In the genomic region with DNA sequence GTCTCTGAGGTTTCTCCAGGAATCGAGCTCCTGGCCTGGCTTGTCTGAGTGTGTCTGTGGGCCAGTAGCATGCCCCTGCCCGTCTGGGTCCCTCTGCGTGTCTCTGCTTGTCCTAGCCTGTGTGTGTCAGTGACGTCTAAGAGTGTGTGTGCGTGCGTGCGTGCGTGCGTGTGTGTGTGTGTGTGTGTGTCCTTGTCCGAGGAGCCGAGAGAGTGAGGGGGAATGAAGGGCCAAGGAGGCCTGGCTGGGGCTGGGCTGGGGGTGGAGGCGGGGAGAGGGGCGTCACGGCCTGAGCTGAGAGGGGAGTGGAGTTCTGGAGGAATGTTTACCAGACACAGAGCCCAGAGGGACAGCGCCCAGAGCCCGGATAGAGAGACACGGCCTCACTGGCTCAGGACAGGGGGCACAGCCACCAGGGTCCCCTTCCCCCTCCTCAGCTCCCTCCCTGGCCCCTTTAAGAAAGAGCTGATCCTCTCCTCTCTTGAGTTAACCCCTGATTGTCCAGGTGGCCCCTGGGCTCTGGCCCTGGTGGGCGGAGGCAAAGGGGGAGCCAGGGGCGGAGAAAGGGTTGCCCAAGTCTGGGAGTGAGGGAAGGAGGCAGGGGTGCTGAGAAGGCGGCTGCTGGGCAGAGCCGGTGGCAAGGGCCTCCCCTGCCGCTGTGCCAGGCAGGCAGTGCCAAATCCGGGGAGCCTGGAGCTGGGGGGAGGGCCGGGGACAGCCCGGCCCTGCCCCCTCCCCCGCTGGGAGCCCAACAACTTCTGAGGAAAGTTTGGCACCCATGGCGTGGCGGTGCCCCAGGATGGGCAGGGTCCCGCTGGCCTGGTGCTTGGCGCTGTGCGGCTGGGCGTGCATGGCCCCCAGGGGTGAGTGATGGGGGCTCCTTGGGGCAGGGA, we compare ENCODE assay signal across 8 cellular contexts. TPM values are rescaled to one million over a fixed set of nuclear protein-coding genes. Genes with fewer than 3 reads are reported as not detected.
DNase-seq lines count a peak whose midpoint lies in the region; ATAC-seq, FAIRE-seq and TF ChIP-seq lines count a peak whose summit lies in the region.

TSS of gene AXL (plus strand) at position 609 of the 893 bp plus-strand sequence. CDS start at position 779, 170 bp downstream.

- POLR2A ChIA-PET in activated CD8-positive, alpha-beta T cell treated with anti-CD3 and anti-CD28 coated beads for 36 hours (lab: Charles Lee), result no interaction called here

- intact Hi-C loops in left ventricle myocardium inferior (cut with micrococcal nuclease) (no loop called here), posterior cingulate gyrus (cut with DNase I) (no loop called here)
- intact Hi-C loops in activated CD8-positive, alpha-beta T cell treated with anti-CD3 and anti-CD28 coated beads for 36 hours (cut with micrococcal nuclease), result no loop called here

- peaks cover 29% of the 10 kb centered on the region for H3K4me1 ChIP-seq in left ventricle myocardium inferior

- no peak for ATAC-seq in activated CD8-positive, alpha-beta T cell treated with anti-CD3 and anti-CD28 coated beads for 36 hours
- ATAC-seq in HG03442 (IDR thresholded peaks at IDR 0.05; ENCODE audit: unreplicated experiment) (no peak), HG03457 (IDR thresholded peaks at IDR 0.05; ENCODE audit: unreplicated experiment) (no peak)

- H3K9me3 Mint-ChIP-seq in activated CD8-positive, alpha-beta T cell treated with anti-CD3 and anti-CD28 coated beads for 36 hours, result no peaks in the 10 kb centered on the region

- TF ChIP-seq CTCF in left ventricle myocardium inferior (IDR thresholded peaks at IDR 0.05; ENCODE audit: borderline replicate concordance), result no peak
- TF ChIP-seq CTCF in activated CD8-positive, alpha-beta T cell treated with anti-CD3 and anti-CD28 coated beads for 36 hours (IDR thresholded peaks at IDR 0.05), result no peak

- H3K27me3 Mint-ChIP-seq in activated CD8-positive, alpha-beta T cell treated with anti-CD3 and anti-CD28 coated beads for 36 hours, result peaks cover 33% of the 10 kb centered on the region

- H3K36me3 ChIP-seq in H7 (replicated peaks; ENCODE audit: control insufficient read depth, insufficient read depth, low read length) (peaks cover 1% of the 10 kb centered on the region), left ventricle myocardium inferior (no peaks in the 10 kb centered on the region)

- no peak within 1 kb of the TSS for H3K27ac Mint-ChIP-seq in activated CD8-positive, alpha-beta T cell treated with anti-CD3 and anti-CD28 coated beads for 36 hours

- H3K36me3 Mint-ChIP-seq in activated CD8-positive, alpha-beta T cell treated with anti-CD3 and anti-CD28 coated beads for 36 hours (ENCODE audit: low read depth), result no peaks in the 10 kb centered on the region

- CTCF ChIA-PET in activated CD8-positive, alpha-beta T cell treated with anti-CD3 and anti-CD28 coated beads for 36 hours (lab: Charles Lee), result no interaction called here

- H3K4me3 Mint-ChIP-seq in activated CD8-positive, alpha-beta T cell treated with anti-CD3 and anti-CD28 coated beads for 36 hours, result no peak within 1 kb of the TSS

- peak; percentile 98 for DNase-seq in H7
- DNase-seq in amygdala (lab: John Stamatoyannopoulos, UW), result peak in 47 of 56 donors; percentile 18 to 81 (median 62)
- DNase-seq in left ventricle myocardium inferior, result peak; percentile 81
- peak in 8 of 10 donors; percentile 28 to 90 (median 46) for DNase-seq in posterior cingulate gyrus
- no peak for DNase-seq in GM19239 (ENCODE audit: insufficient read length, low spot score)
- no peak for DNase-seq in activated CD8-positive, alpha-beta T cell treated with anti-CD3 and anti-CD28 coated beads for 36 hours

- FAIRE-seq in GM19239 (lab: Jason Lieb, UNC), result no peak

- H3K27me3 ChIP-seq in H7 (ENCODE audit: control insufficient read depth, insufficient read depth, low read length) (no peaks in the 10 kb centered on the region), left ventricle myocardium inferior (ENCODE audit: low read depth) (peaks cover 41% of the 10 kb centered on the region)

- peaks cover 6% of the 10 kb centered on the region for H3K4me1 Mint-ChIP-seq in activated CD8-positive, alpha-beta T cell treated with anti-CD3 and anti-CD28 coated beads for 36 hours (ENCODE audit: low read depth)

- no peaks in the 10 kb centered on the region for H3K9me3 ChIP-seq in left ventricle myocardium inferior (replicated peaks)

- H3K27ac ChIP-seq in left ventricle myocardium inferior (replicated peaks), result peak within 1 kb of the TSS; percentile 91

- peak within 1 kb of the TSS; percentile 81 for H3K4me3 ChIP-seq in H7 (ENCODE audit: insufficient read depth, low read depth, low read length)
- peak within 1 kb of the TSS; percentile 73 for H3K4me3 ChIP-seq in left ventricle myocardium inferior

RNA-seq across cellular contexts. Expression of gene AXL, which starts in this region (rescaled TPM):
- 23.3 and 26.8 TPM in 2 replicates for total RNA-seq in H7 (2014; rRNA removed; shearing (Covaris generic))
- total RNA-seq in left ventricle myocardium inferior, result 13.6 TPM
- total RNA-seq in activated CD8-positive, alpha-beta T cell treated with anti-CD3 and anti-CD28 coated beads for 36 hours, result under 1 TPM; 0.36 to 0.50 TPM

Comparison
In these comparisons a context has a peak if more than half of its experiments do, and no peak if none do; other contexts are left out.
1. DNase-seq: peak in H7 (single experiment), amygdala (47 of 56), left ventricle myocardium inferior (single experiment) and posterior cingulate gyrus (8 of 10); none in GM19239 (single experiment) and activated CD8-positive, alpha-beta T cell treated with anti-CD3 and anti-CD28 coated beads for 36 hours (single experiment).